24 cellular contexts compared by ENCODE assay signal in genomic region chr1:115118596-115118995, GRCh38.
"Had no signal": no experiment of that assay in that cellular context is flagged by ENCODE, and none has a peak within 500 bp of the region (broad histone marks: within the 10 kb centered on the region; RNA-seq: fewer than 3 reads in every experiment).

No MANE protein-coding gene starts in this region.

- DNase-seq: activated CD4-positive, alpha-beta memory T cell treated with anti-CD3 and anti-CD28 coated beads, Interleukin-2, amount 10 ng/mL, durations not matched to agents 7 days and 5 days; activated CD4-positive, alpha-beta T cell treated with anti-CD3 and anti-CD28 coated beads for 4 hours; activated CD8-positive, alpha-beta memory T cell treated with anti-CD3 and anti-CD28 coated beads, Interleukin-2, amount 10 ng/mL, durations not matched to agents 7 days and 5 days; activated naive CD4-positive, alpha-beta T cell; activated naive CD8-positive, alpha-beta T cell treated with anti-CD3 and anti-CD28 coated beads for 36 hours; amygdala; body of pancreas; caudate nucleus; colonic mucosa; endodermal cell; erythroblast; heart right ventricle; kidney glomerular epithelial cell; left ventricle myocardium superior; occipital lobe; posterior cingulate gyrus; sigmoid colon; spleen; T-helper 2 cell; upper lobe of left lung had no signal

- H3K36me3 ChIP-seq: colonic mucosa, gastroesophageal sphincter, heart right ventricle, sigmoid colon, spleen, upper lobe of left lung had no signal

- ATAC-seq: activated CD8-positive, alpha-beta memory T cell treated with anti-CD3 and anti-CD28 coated beads, Interleukin-2, amount 10 ng/mL, durations not matched to agents 7 days and 5 days; activated T-helper 17 cell treated with anti-CD3 and anti-CD28 coated beads, Interleukin-2, amount 50 U/mL, for 72 hours; body of pancreas; gastroesophageal sphincter; heart right ventricle; left ventricle myocardium superior; WTC11 had no signal

- H3K9me3 Mint-ChIP-seq: activated CD4-positive, alpha-beta memory T cell treated with anti-CD3 and anti-CD28 coated beads, Interleukin-2, amount 10 ng/mL, durations not matched to agents 7 days and 5 days had no signal

- H3K4me3 Mint-ChIP-seq: activated CD4-positive, alpha-beta memory T cell treated with anti-CD3 and anti-CD28 coated beads, Interleukin-2, amount 10 ng/mL, durations not matched to agents 7 days and 5 days; activated CD8-positive, alpha-beta memory T cell treated with anti-CD3 and anti-CD28 coated beads, Interleukin-2, amount 10 ng/mL, durations not matched to agents 7 days and 5 days; activated naive CD8-positive, alpha-beta T cell treated with anti-CD3 and anti-CD28 coated beads for 36 hours; activated T-helper 17 cell treated with anti-CD3 and anti-CD28 coated beads, Interleukin-2, amount 50 U/mL, for 72 hours; endodermal cell; stimulated activated naive CD8-positive, alpha-beta T cell treated with anti-CD3 and anti-CD28 coated beads, Interleukin-15, Interleukin-2, amounts not matched to agents 100 ng/mL and 50 ng/mL, for 24 hours; WTC11 had no signal

- H3K9me3 ChIP-seq: colonic mucosa had no signal

- H3K27ac Mint-ChIP-seq: activated CD4-positive, alpha-beta memory T cell treated with anti-CD3 and anti-CD28 coated beads, Interleukin-2, amount 10 ng/mL, durations not matched to agents 7 days and 5 days; activated CD8-positive, alpha-beta memory T cell treated with anti-CD3 and anti-CD28 coated beads, Interleukin-2, amount 10 ng/mL, durations not matched to agents 7 days and 5 days; activated naive CD8-positive, alpha-beta T cell treated with anti-CD3 and anti-CD28 coated beads for 36 hours; activated T-helper 17 cell treated with anti-CD3 and anti-CD28 coated beads, Interleukin-2, amount 50 U/mL, for 72 hours; endodermal cell; stimulated activated naive CD8-positive, alpha-beta T cell treated with anti-CD3 and anti-CD28 coated beads, Interleukin-15, Interleukin-2, amounts not matched to agents 100 ng/mL and 50 ng/mL, for 24 hours; WTC11 had no signal

- H3K36me3 Mint-ChIP-seq: activated CD8-positive, alpha-beta memory T cell treated with anti-CD3 and anti-CD28 coated beads, Interleukin-2, amount 10 ng/mL, durations not matched to agents 7 days and 5 days had no signal

- H3K4me1 Mint-ChIP-seq: activated CD4-positive, alpha-beta memory T cell treated with anti-CD3 and anti-CD28 coated beads, Interleukin-2, amount 10 ng/mL, durations not matched to agents 7 days and 5 days; activated CD8-positive, alpha-beta memory T cell treated with anti-CD3 and anti-CD28 coated beads, Interleukin-2, amount 10 ng/mL, durations not matched to agents 7 days and 5 days; activated naive CD8-positive, alpha-beta T cell treated with anti-CD3 and anti-CD28 coated beads for 36 hours; activated T-helper 17 cell treated with anti-CD3 and anti-CD28 coated beads, Interleukin-2, amount 50 U/mL, for 72 hours had no signal

- H3K4me3 ChIP-seq: body of pancreas, colonic mucosa, gastroesophageal sphincter, heart right ventricle, sigmoid colon, spleen, upper lobe of left lung had no signal

- H3K27me3 ChIP-seq: colonic mucosa, gastroesophageal sphincter, heart right ventricle, sigmoid colon, upper lobe of left lung had no signal

- H3K4me1 ChIP-seq: body of pancreas, colonic mucosa, gastroesophageal sphincter, sigmoid colon, spleen had no signal

- H3K27ac ChIP-seq: body of pancreas, colonic mucosa, gastroesophageal sphincter, heart right ventricle, sigmoid colon, spleen, upper lobe of left lung had no signal
